11 cellular contexts compared by ENCODE assay signal in the genomic region with DNA sequence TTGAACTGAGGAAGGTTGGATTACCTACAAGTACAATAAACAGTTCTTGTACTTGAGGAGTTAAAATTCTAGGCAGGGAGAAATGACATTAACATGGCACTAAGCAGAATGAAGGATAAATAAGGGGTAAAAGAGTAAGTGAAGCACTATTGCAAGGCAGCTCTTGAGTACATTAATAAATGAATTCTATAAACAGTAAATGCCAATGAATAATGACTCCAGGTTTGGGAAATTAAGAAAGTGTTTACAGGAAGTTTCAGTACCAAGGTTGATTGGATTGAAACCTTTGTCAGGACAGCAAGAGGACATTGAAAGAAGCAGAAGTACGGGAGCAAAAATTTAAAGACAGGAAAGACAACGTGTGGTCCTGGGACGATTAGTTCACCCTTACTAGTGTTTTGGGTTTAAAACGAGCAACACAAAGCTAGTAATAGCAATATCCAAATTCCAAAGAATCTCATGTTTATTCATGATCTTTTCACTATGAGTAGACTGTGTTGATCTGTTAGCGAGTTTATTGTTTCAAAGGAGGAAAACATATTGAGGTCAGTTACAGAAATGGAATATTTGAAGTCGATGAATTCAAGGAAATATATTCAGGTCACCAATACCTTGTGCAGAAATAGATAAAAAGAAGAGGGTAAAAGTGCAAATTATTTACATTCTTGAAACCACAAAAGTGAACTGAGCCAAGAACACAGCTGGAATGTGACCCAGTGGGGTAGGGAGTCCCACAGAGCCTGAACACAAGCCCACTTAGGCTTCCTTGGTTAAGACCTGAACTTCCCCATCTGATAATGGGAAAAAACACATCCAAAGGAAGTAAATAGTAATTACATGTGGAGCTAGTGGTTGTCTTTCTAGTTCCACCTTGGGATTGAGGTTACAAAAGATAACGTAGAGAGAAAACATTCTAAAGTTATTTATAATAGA.
DNase-seq lines count a peak whose midpoint lies in the region; ATAC-seq and TF ChIP-seq lines count a peak whose summit lies in the region.
"Had no signal": no experiment of that assay in that cellular context is flagged by ENCODE, and none has a peak within 500 bp of the region (broad histone marks: within the 10 kb centered on the region; RNA-seq: fewer than 3 reads in every experiment).

No MANE protein-coding gene starts in this region.

- DNase-seq in left ventricle myocardium inferior, result no peak
- DNase-seq in left cardiac atrium, result no peak
- DNase-seq in hepatocyte (ENCODE audit: low spot score), result no peak
- no peak for DNase-seq in stimulated activated effector memory CD8-positive, alpha-beta T cell treated with anti-CD3 and anti-CD28 coated beads, Interleukin-12 subunit alpha, Interleukin-12 subunit beta, amount 100 ng/mL, for 72 hours (ENCODE audit: low spot score in 2 of 2)
- DNase-seq in activated naive CD4-positive, alpha-beta T cell treated with anti-CD3 and anti-CD28 coated beads for 36 hours, result no peak
- DNase-seq in adrenal gland, result no peak
- no peak for DNase-seq in T1000 (lab: John Stamatoyannopoulos, UW)
- DNase-seq: activated naive CD4-positive, alpha-beta T cell treated with Interleukin-2 at 50 U/mL for 16 hours; erythroblast; mammary epithelial cell had no signal

- H2AFZ ChIP-seq in hepatocyte, result no peak overlapping the region

- peak overlapping the region; percentile 29 for H3K4me3 Mint-ChIP-seq in activated T-helper 17 cell treated with anti-CD3 and anti-CD28 coated beads, Interleukin-2, amount 50 U/mL, for 72 hours
- H3K4me3 Mint-ChIP-seq in stimulated activated effector memory CD8-positive, alpha-beta T cell treated with anti-CD3 and anti-CD28 coated beads, Interleukin-12 subunit alpha, Interleukin-12 subunit beta, amount 100 ng/mL, for 72 hours, result no peak overlapping the region
- H3K4me3 Mint-ChIP-seq in activated naive CD4-positive, alpha-beta T cell treated with anti-CD3 and anti-CD28 coated beads for 36 hours, result no peak overlapping the region

- no peak for ATAC-seq in left cardiac atrium
- no peak for ATAC-seq in activated T-helper 17 cell treated with anti-CD3 and anti-CD28 coated beads, Interleukin-2, amount 50 U/mL, for 72 hours (replicated peaks)
- ATAC-seq in stimulated activated effector memory CD8-positive, alpha-beta T cell treated with anti-CD3 and anti-CD28 coated beads, Interleukin-12 subunit alpha, Interleukin-12 subunit beta, amount 100 ng/mL, for 72 hours, result no peak

- H3K9me2 ChIP-seq in hepatocyte (replicated peaks; ENCODE audit: insufficient read depth), result no peaks in the 10 kb centered on the region

- peak overlapping the region; percentile 61 for H3K4me2 ChIP-seq in hepatocyte

- intact Hi-C loops in left ventricle myocardium inferior (cut with micrococcal nuclease), result no loop called here
- intact Hi-C loops in left cardiac atrium (cut with DNase I), result no loop called here
- intact Hi-C loops in activated naive CD4-positive, alpha-beta T cell treated with anti-CD3 and anti-CD28 coated beads for 36 hours (cut with micrococcal nuclease), result loop anchor here (5.0 to 10.0 kb wide), 3 partner anchors 258 to 319 kb away; partner anchors contain the start of genes ANKEF1 and JAG1
- intact Hi-C loops in adrenal gland (cut with DNase I), result no loop called here

- H4K20me1 ChIP-seq in hepatocyte (ENCODE audit: insufficient read depth, poor library complexity, severe bottlenecking), result no peaks in the 10 kb centered on the region

- H3K36me3 ChIP-seq in left ventricle myocardium inferior (no peaks in the 10 kb centered on the region), hepatocyte (replicated peaks; ENCODE audit: insufficient read depth, low read depth) (no peaks in the 10 kb centered on the region), adrenal gland (replicated peaks in 1 of 2) (no peaks in the 10 kb centered on the region)

- no peak overlapping the region for H3K4me3 ChIP-seq in left ventricle myocardium inferior
- H3K4me3 ChIP-seq in hepatocyte, result no peak overlapping the region
- no peak overlapping the region for H3K4me3 ChIP-seq in adrenal gland

- H3K9me3 Mint-ChIP-seq in activated T-helper 17 cell treated with anti-CD3 and anti-CD28 coated beads, Interleukin-2, amount 50 U/mL, for 72 hours, result no peaks in the 10 kb centered on the region
- H3K9me3 Mint-ChIP-seq in stimulated activated effector memory CD8-positive, alpha-beta T cell treated with anti-CD3 and anti-CD28 coated beads, Interleukin-12 subunit alpha, Interleukin-12 subunit beta, amount 100 ng/mL, for 72 hours, result no peaks in the 10 kb centered on the region
- H3K9me3 Mint-ChIP-seq in activated naive CD4-positive, alpha-beta T cell treated with anti-CD3 and anti-CD28 coated beads for 36 hours, result no peaks in the 10 kb centered on the region

- H3K27me3 ChIP-seq in left ventricle myocardium inferior (ENCODE audit: low read depth), result peaks cover 7% of the 10 kb centered on the region
- no peaks in the 10 kb centered on the region for H3K27me3 ChIP-seq in hepatocyte
- H3K27me3 ChIP-seq in adrenal gland, result no peaks in the 10 kb centered on the region

- H3K27ac ChIP-seq in left ventricle myocardium inferior (replicated peaks) (peak overlapping the region; percentile 80), hepatocyte (peak overlapping the region; percentile 18), adrenal gland (no peak overlapping the region)

- peak overlapping the region; percentile 61 for H3K27ac Mint-ChIP-seq in activated T-helper 17 cell treated with anti-CD3 and anti-CD28 coated beads, Interleukin-2, amount 50 U/mL, for 72 hours
- peak overlapping the region; percentile 2 for H3K27ac Mint-ChIP-seq in stimulated activated effector memory CD8-positive, alpha-beta T cell treated with anti-CD3 and anti-CD28 coated beads, Interleukin-12 subunit alpha, Interleukin-12 subunit beta, amount 100 ng/mL, for 72 hours
- no peak overlapping the region for H3K27ac Mint-ChIP-seq in activated naive CD4-positive, alpha-beta T cell treated with anti-CD3 and anti-CD28 coated beads for 36 hours

- peaks cover 18% of the 10 kb centered on the region for H3K4me1 Mint-ChIP-seq in activated T-helper 17 cell treated with anti-CD3 and anti-CD28 coated beads, Interleukin-2, amount 50 U/mL, for 72 hours
- H3K4me1 Mint-ChIP-seq in stimulated activated effector memory CD8-positive, alpha-beta T cell treated with anti-CD3 and anti-CD28 coated beads, Interleukin-12 subunit alpha, Interleukin-12 subunit beta, amount 100 ng/mL, for 72 hours, result peaks cover 30% of the 10 kb centered on the region
- H3K4me1 Mint-ChIP-seq in activated naive CD4-positive, alpha-beta T cell treated with anti-CD3 and anti-CD28 coated beads for 36 hours (ENCODE audit: low read depth), result peaks cover 19% of the 10 kb centered on the region

- H3K4me1 ChIP-seq in left ventricle myocardium inferior (peaks cover 18% of the 10 kb centered on the region), hepatocyte (ENCODE audit: insufficient read depth) (peaks cover 14% of the 10 kb centered on the region), adrenal gland (replicated peaks in 1 of 2) (peaks cover 0 to 13% of the 10 kb centered on the region in 2 donors)

- TF ChIP-seq POLR2A in adrenal gland (IDR thresholded peaks at IDR 0.05), result no peak

- TF ChIP-seq CTCF in left ventricle myocardium inferior (IDR thresholded peaks at IDR 0.05; ENCODE audit: borderline replicate concordance) (no peak), hepatocyte (IDR thresholded peaks at IDR 0.05; ENCODE audit: poor library complexity) (no peak), adrenal gland (IDR thresholded peaks at IDR 0.05) (no peak)

- no peaks in the 10 kb centered on the region for H3K27me3 Mint-ChIP-seq in activated T-helper 17 cell treated with anti-CD3 and anti-CD28 coated beads, Interleukin-2, amount 50 U/mL, for 72 hours
- H3K27me3 Mint-ChIP-seq in activated naive CD4-positive, alpha-beta T cell treated with anti-CD3 and anti-CD28 coated beads for 36 hours (ENCODE audit: low read depth), result no peaks in the 10 kb centered on the region

- no peaks in the 10 kb centered on the region for H3K36me3 Mint-ChIP-seq in activated T-helper 17 cell treated with anti-CD3 and anti-CD28 coated beads, Interleukin-2, amount 50 U/mL, for 72 hours (ENCODE audit: low read depth)
- H3K36me3 Mint-ChIP-seq in stimulated activated effector memory CD8-positive, alpha-beta T cell treated with anti-CD3 and anti-CD28 coated beads, Interleukin-12 subunit alpha, Interleukin-12 subunit beta, amount 100 ng/mL, for 72 hours, result peaks cover 6% of the 10 kb centered on the region
- H3K36me3 Mint-ChIP-seq in activated naive CD4-positive, alpha-beta T cell treated with anti-CD3 and anti-CD28 coated beads for 36 hours (ENCODE audit: low read depth), result no peaks in the 10 kb centered on the region

- CTCF ChIA-PET in activated naive CD4-positive, alpha-beta T cell treated with anti-CD3 and anti-CD28 coated beads for 36 hours (lab: Charles Lee), result interaction anchor here (0.6 to 1.4 kb wide), 3 partner anchors 77 to 1643 kb away, joined by 3 read pairs; no protein-coding TSS in a partner anchor

- no peaks in the 10 kb centered on the region for H3K79me2 ChIP-seq in hepatocyte

- WGBS in hepatocyte (ENCODE audit: low lambda C conversion rate, missing lambda C conversion rate), result 43% methylated on average over 7 of the region's 7 CpGs
- 21 to 34% (median 33%) methylated on average over 7 of the region's 7 CpGs for WGBS in adrenal gland, 4 donors

- H3K9me3 ChIP-seq in left ventricle myocardium inferior (replicated peaks), result no peaks in the 10 kb centered on the region
- no peaks in the 10 kb centered on the region for H3K9me3 ChIP-seq in hepatocyte (ENCODE audit: low read depth)
- no peaks in the 10 kb centered on the region for H3K9me3 ChIP-seq in adrenal gland (replicated peaks in 1 of 3)

Comparison
In these comparisons a context has a peak if more than half of its experiments do, and no peak if none do; other contexts are left out.
1. H3K27ac ChIP-seq: peak in left ventricle myocardium inferior (single experiment) and hepatocyte (single experiment); none in adrenal gland (0 of 5).